In the genomic region with DNA sequence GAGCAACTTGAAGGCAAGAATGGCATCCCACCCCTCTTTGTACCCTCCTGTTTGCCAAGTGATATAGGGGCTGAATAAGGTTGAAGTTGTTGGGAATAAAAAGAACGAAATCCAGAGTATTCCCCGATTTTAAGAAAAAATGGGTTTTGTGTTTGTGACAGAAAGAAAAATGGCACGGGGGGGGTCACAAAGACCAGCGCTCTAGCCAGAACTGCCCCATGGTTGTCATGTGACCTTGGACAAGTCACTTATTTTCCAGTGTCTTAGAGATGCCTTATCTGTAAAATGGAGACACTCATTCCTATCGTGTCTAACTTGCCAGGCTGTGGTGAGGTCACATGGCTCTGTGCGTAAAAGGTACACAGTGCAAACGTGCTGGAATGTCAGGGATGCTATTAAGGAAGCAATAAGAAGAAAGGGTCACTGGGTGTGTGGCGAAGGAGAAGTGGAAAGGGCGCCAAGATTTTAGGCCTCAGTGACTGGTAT, we compare ENCODE assay signal across 1 cellular context.
TF ChIP-seq lines count a peak whose summit lies in the region.

No MANE protein-coding gene starts in this region.

TF ChIP-seq in GM12878, 131 proteins besides CTCF, POLR2A, EP300 and RAD21:
- TF ChIP-seq MLLT1 (IDR thresholded peaks at IDR 0.05) (peak; percentile 26; the same call in 1 of the 2 replicates), MTA3 (IDR thresholded peaks at IDR 0.05; ENCODE audit: borderline replicate concordance, low read length) (peak; percentile 73), RAD51 (IDR thresholded peaks at IDR 0.05) (peak; percentile 51), PAX8 (IDR thresholded peaks at IDR 0.05) (0 out of 2 replicates have a peak, but pooled peaks have one; percentile 15), HCFC1 (IDR thresholded peaks at IDR 0.05; ENCODE audit: low read length) (no peak), ZBED1 (IDR thresholded peaks at IDR 0.05; ENCODE audit: borderline replicate concordance) (0 out of 2 replicates have a peak, but pooled peaks have one; percentile 17), POLR2AphosphoS5 (IDR thresholded peaks at IDR 0.05; ENCODE audit: low read length) (0 out of 2 replicates have a peak, but pooled peaks have one; percentile 14), ZNF207 (IDR thresholded peaks at IDR 0.05; ENCODE audit: borderline replicate concordance) (0 out of 2 replicates have a peak, but pooled peaks have one; percentile 36), FOXM1 (IDR thresholded peaks at IDR 0.05; ENCODE audit: low read depth, low read length) (no peak), TCF7 (IDR thresholded peaks at IDR 0.05; ENCODE audit: borderline replicate concordance) (no peak)
